1 cellular context compared by ENCODE assay signal in the genomic region with DNA sequence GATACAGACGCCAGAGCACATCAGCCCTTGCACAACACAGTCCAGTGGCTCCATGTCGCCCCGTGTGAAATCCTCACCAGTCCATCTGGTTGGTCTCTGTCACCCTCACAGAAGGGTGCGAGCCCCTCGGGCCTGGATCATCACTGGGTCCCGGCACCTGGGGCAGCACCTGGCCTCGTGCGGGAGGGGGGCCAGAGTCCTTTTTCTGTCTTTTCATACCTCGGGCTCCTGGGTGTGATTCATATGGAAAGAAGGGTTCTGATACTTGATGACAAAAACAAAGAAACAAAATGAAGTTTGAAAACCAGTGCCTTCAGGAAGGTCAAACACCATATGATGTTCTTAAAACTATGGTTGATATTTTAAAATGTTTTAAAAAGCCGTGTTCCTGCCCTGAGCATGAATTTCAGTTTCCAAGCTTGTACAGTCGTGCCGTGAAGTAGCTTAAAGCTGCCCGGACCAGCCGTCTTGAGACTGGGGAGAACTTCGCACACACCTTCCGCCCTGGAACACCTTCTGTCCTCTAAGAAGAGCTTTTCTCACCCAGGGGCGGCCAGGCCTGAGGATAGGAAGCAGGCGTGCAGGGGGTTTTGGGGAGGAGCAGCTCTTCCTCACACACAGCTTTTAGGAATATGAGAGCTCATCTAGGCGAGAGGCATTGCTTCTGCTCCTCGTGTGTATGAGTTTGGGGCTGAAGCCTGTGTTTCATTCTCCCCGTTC.
TF ChIP-seq lines count a peak whose summit lies in the region.

No MANE protein-coding gene starts in this region.

TF ChIP-seq in GM12878, 131 proteins besides CTCF, POLR2A, EP300 and RAD21:
- TF ChIP-seq TCF3 (IDR thresholded peaks at IDR 0.05; ENCODE audit: borderline replicate concordance, insufficient read depth, low read depth, low read length) (0 out of 2 replicates have a peak, but pooled peaks have one; percentile 16), JUNB (IDR thresholded peaks at IDR 0.05) (peak; percentile 75), ZNF274 (IDR thresholded peaks at IDR 0.05; ENCODE audit: insufficient read depth, insufficient read length) (no peak)
